8 cellular contexts compared by ENCODE assay signal in genomic region chr20:62156592-62157386, GRCh38. TPM values are rescaled to one million over a fixed set of nuclear protein-coding genes. Genes with fewer than 3 reads are reported as not detected.
DNase-seq lines count a peak whose midpoint lies in the region; ATAC-seq lines count a peak whose summit lies in the region.

No MANE protein-coding gene starts in this region.

- intact Hi-C loops in cardiac septum (cut with DNase I), result loop anchor here (5.0 kb wide), 1 partner anchor 144 kb away; no protein-coding TSS in a partner anchor

- H3K9me3 ChIP-seq in HAP-1, result peaks cover 2% of the 10 kb centered on the region; the same call in 1 of the 2 replicates
- no peaks in the 10 kb centered on the region for H3K9me3 ChIP-seq in skeletal muscle tissue (ENCODE audit: control insufficient read depth in 3 of 3, low read length in 3 of 3)

- H3K36me3 ChIP-seq in HAP-1 (replicated peaks) (peaks cover 14% of the 10 kb centered on the region; the same call in 1 of the 2 replicates), skeletal muscle tissue (ENCODE audit: control insufficient read depth in 3 of 3, insufficient read depth in 3 of 3, low read length in 3 of 3) (peaks cover 15 to 24% (median 17%) of the 10 kb centered on the region in 3 donors)

- H3K9ac ChIP-seq in skeletal muscle tissue (ENCODE audit: low read depth in 1 of 3, low read length in 3 of 3), result peak overlapping the region in 2 of 3 donors; percentile 33 to 66

- H3K4me3 ChIP-seq in HAP-1 (no peak overlapping the region), skeletal muscle tissue (ENCODE audit: low read length in 3 of 3) (no peak overlapping the region)

- H3K27me3 ChIP-seq in HAP-1 (ENCODE audit: low read depth), result no peaks in the 10 kb centered on the region
- no peaks in the 10 kb centered on the region for H3K27me3 ChIP-seq in skeletal muscle tissue (ENCODE audit: control insufficient read depth in 3 of 3, insufficient read depth in 3 of 3, low read length in 3 of 3)

- in situ Hi-C loops in HAP-1 (cut with MboI; ENCODE audit: low sequenced_read_pairs), result no loop called here

- H3K4me1 ChIP-seq in HAP-1, result no peaks in the 10 kb centered on the region
- H3K4me1 ChIP-seq in skeletal muscle tissue (ENCODE audit: control insufficient read depth in 3 of 3, insufficient read depth in 3 of 3, low read length in 3 of 3), result peaks cover 11 to 29% (median 18%) of the 10 kb centered on the region in 3 donors

- no peak overlapping the region for H3K27ac ChIP-seq in skeletal muscle tissue (ENCODE audit: low read depth, low read length)

- ATAC-seq in GM19023 (IDR thresholded peaks at IDR 0.05; ENCODE audit: unreplicated experiment) (no peak), GM18519 (IDR thresholded peaks at IDR 0.05; ENCODE audit: low FRiP score, unreplicated experiment) (no peak)

- DNase-seq in CMK (ENCODE audit: low read depth) (peak; percentile 36), HAP-1 (ENCODE audit: low spot score in 2 of 2) (peak; percentile 45 to 85), SHP77 treated with DMSO at 0.1 percent for 48 hours (lab: John Stamatoyannopoulos, UW) (peak; percentile 39), cardiac septum (ENCODE audit: low spot score) (peak; percentile 88)
- peak; percentile 78 for DNase-seq in activated naive CD4-positive, alpha-beta T cell treated with Interleukin-2 at 50 U/mL for 16 hours

RNA-seq across cellular contexts. Expression of gene SS18L1, which starts 13.2 kb away (rescaled TPM):
- total RNA-seq in cardiac septum, result 8.0 TPM
- total RNA-seq in skeletal muscle tissue, result 11.5 TPM

RNA-seq across cellular contexts. Expression of gene PSMA7, which starts 13.6 kb away (rescaled TPM):
- total RNA-seq in cardiac septum, result 198 TPM
- total RNA-seq in skeletal muscle tissue, result 121 TPM

RNA-seq across cellular contexts. Expression of gene MTG2, which starts 26.0 kb away (rescaled TPM):
- 26.6 TPM for total RNA-seq in cardiac septum
- total RNA-seq in skeletal muscle tissue, result 10.4 TPM

RNA-seq across cellular contexts. Expression of gene LSM14B, which starts 34.5 kb away (rescaled TPM):
- total RNA-seq in cardiac septum, result 51.0 TPM
- total RNA-seq in skeletal muscle tissue, result 53.8 TPM

Comparison
In these comparisons a context has a peak if more than half of its experiments do, and no peak if none do; other contexts are left out.
1. DNase-seq: peak in every context shown above with its lines; median percentile 88 in cardiac septum; 78 in activated naive CD4-positive, alpha-beta T cell treated with Interleukin-2 at 50 U/mL for 16 hours; 65 in HAP-1; 39 in SHP77 treated with DMSO at 0.1 percent for 48 hours; 36 in CMK.